In the genomic region with DNA sequence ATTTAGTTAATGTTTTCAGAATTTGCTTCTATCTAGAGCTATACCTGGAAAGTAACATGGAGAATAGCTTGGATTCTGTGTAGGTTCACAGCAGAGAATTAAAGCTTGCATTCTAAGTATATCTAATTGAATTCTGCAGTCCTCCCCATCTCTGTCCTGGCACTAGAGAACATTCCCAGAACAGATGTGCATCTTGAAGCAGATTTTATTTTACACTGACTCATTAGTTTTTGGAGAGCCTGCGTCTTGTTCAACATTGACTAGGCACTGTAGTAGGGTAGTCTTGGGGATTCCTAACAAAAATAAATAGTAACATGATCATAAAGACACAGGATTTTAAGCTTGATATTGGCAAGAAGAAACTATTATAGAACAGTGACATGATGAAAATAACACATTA, we compare ENCODE assay signal across 26 cellular contexts. TPM values are rescaled to one million over a fixed set of nuclear protein-coding genes. Genes with fewer than 3 reads are reported as not detected.
DNase-seq lines count a peak whose midpoint lies in the region; ATAC-seq and TF ChIP-seq lines count a peak whose summit lies in the region.
"Had no signal": no experiment of that assay in that cellular context is flagged by ENCODE, and none has a peak within 500 bp of the region (broad histone marks: within the 10 kb centered on the region; RNA-seq: fewer than 3 reads in every experiment).

No MANE protein-coding gene starts in this region.

- no peaks in the 10 kb centered on the region; the same call in 1 of the 2 replicates for H3K36me3 ChIP-seq in Caco-2 (ENCODE audit: control insufficient read depth, insufficient read depth, low read length)

- H3K27me3 ChIP-seq in Caco-2 (replicated peaks; ENCODE audit: control insufficient read depth, insufficient read depth, low read length): no peaks in the 10 kb centered on the region
- H3K27me3 ChIP-seq: foreskin keratinocyte, right lobe of liver, suprapubic skin, upper lobe of right lung had no signal

- POLR2A ChIA-PET in Caco-2 (lab: Charles Lee): no interaction called here

- ATAC-seq in T-helper 17 cell (no peak), HG03565 (IDR thresholded peaks at IDR 0.05; ENCODE audit: unreplicated experiment) (no peak), GM21619 (IDR thresholded peaks at IDR 0.05; ENCODE audit: unreplicated experiment) (no peak)
- ATAC-seq: activated CD8-positive, alpha-beta T cell treated with anti-CD3 and anti-CD28 coated beads, Interleukin-2, amount 10 ng/mL, durations not matched to agents 7 days and 5 days; foreskin keratinocyte; right lobe of liver; stimulated activated memory B cell treated with anti-CD40 and anti-IgM and Interleukin-4, amounts not matched to agents 10 μg/mL and 1 μg/mL and 100 μg/mL, for 72 hours; upper lobe of right lung had no signal

- no TSS peak for BruUV-seq in Caco-2 (replicated peaks; lab: Mats Ljungman, UMichigan)

- H3K27me3 Mint-ChIP-seq in T-helper 17 cell (no peaks in the 10 kb centered on the region), Caco-2 (ENCODE audit: insufficient read depth, unreplicated experiment) (no peaks in the 10 kb centered on the region)
- H3K27me3 Mint-ChIP-seq: activated naive CD8-positive, alpha-beta T cell; B cell; CD8-positive, alpha-beta memory T cell; progenitor cell of endocrine pancreas; stimulated activated memory B cell treated with anti-CD40 and anti-IgM and Interleukin-4, amounts not matched to agents 10 μg/mL and 1 μg/mL and 100 μg/mL, for 72 hours had no signal

- H3K9me3 Mint-ChIP-seq in Caco-2 (ENCODE audit: unreplicated experiment): no peaks in the 10 kb centered on the region
- H3K9me3 Mint-ChIP-seq: CD8-positive, alpha-beta memory T cell; stimulated activated memory B cell treated with anti-CD40 and anti-IgM and Interleukin-4, amounts not matched to agents 10 μg/mL and 1 μg/mL and 100 μg/mL, for 72 hours; T-helper 2 cell treated with Interferon-gamma antibody and Interleukin-4, amounts not matched to agents 5 μg/mL and 100 μg/mL, for 36 hours had no signal

- H3K4me3 ChIP-seq in fibroblast of villous mesenchyme (ENCODE audit: low read depth, low read length) (no peak overlapping the region), Caco-2 (ENCODE audit: low read depth, low read length) (no peak overlapping the region)
- H3K4me3 ChIP-seq: right lobe of liver, suprapubic skin, upper lobe of right lung had no signal

- peak; percentile 15 for DNase-seq in GM04503 (ENCODE audit: low read depth)
- DNase-seq in T-helper 17 cell: no peak
- DNase-seq in fibroblast of villous mesenchyme (ENCODE audit: low read depth): peak; percentile 32
- no peak for DNase-seq in Caco-2
- DNase-seq in dedifferentiated amniotic fluid mesenchymal stem cell (ENCODE audit: extremely low spot score): no peak
- DNase-seq: activated CD8-positive, alpha-beta T cell treated with anti-CD3 and anti-CD28 coated beads, Interleukin-2, amount 10 ng/mL, durations not matched to agents 7 days and 5 days; caudate nucleus; CD8-positive, alpha-beta memory T cell; dermis blood vessel endothelial cell; foreskin keratinocyte; GDM1; Karpas-422; MV-4-11; NCI-H146; right lobe of liver; stimulated activated CD4-positive, alpha-beta T cell treated with anti-CD3 and anti-CD28 coated beads, Interleukin-12 subunit alpha, Interleukin-12 subunit beta, amount 100 ng/mL, for 4 hours; stimulated activated CD4-positive, alpha-beta T cell treated with anti-CD3 and anti-CD28 coated beads, Interleukin-4, amount 100 ng/mL, for 1 hour; upper lobe of right lung had no signal

- intact Hi-C loops in Caco-2 (cut with micrococcal nuclease; ENCODE audit: unreplicated experiment): no loop called here

- H3K4me1 Mint-ChIP-seq in T-helper 17 cell (peaks cover 7% of the 10 kb centered on the region), Caco-2 (ENCODE audit: low read depth, unreplicated experiment) (no peaks in the 10 kb centered on the region)
- H3K4me1 Mint-ChIP-seq: B cell; stimulated activated memory B cell treated with anti-CD40 and anti-IgM and Interleukin-4, amounts not matched to agents 10 μg/mL and 1 μg/mL and 100 μg/mL, for 72 hours had no signal

- H3K27ac Mint-ChIP-seq in T-helper 17 cell: peak overlapping the region; percentile 27
- H3K27ac Mint-ChIP-seq in Caco-2 (ENCODE audit: unreplicated experiment): no peak overlapping the region
- H3K27ac Mint-ChIP-seq: activated CD8-positive, alpha-beta T cell treated with anti-CD3 and anti-CD28 coated beads, Interleukin-2, amount 10 ng/mL, durations not matched to agents 7 days and 5 days; activated naive CD8-positive, alpha-beta T cell; B cell; progenitor cell of endocrine pancreas; stimulated activated memory B cell treated with anti-CD40 and anti-IgM and Interleukin-4, amounts not matched to agents 10 μg/mL and 1 μg/mL and 100 μg/mL, for 72 hours; T-helper 2 cell treated with Interferon-gamma antibody and Interleukin-4, amounts not matched to agents 5 μg/mL and 100 μg/mL, for 36 hours had no signal

- CTCF ChIA-PET in Caco-2 (lab: Charles Lee): no interaction called here

- TF ChIP-seq CTCF in fibroblast of villous mesenchyme (IDR thresholded peaks at IDR 0.05; ENCODE audit: insufficient read depth, low read depth, low read length) (no peak), Caco-2 (IDR thresholded peaks at IDR 0.05; ENCODE audit: insufficient read depth in 1 of 2, low read depth in 1 of 2, low read length in 1 of 2, severe bottlenecking in 1 of 2, unreplicated experiment in 1 of 2) (no peak)

- H3K9me3 ChIP-seq in T-helper 17 cell (ENCODE audit: control insufficient read depth, low read length, poor library complexity, severe bottlenecking) (no peaks in the 10 kb centered on the region), Caco-2 (no peaks in the 10 kb centered on the region)
- H3K9me3 ChIP-seq: right lobe of liver, suprapubic skin, upper lobe of right lung had no signal

- H3K4me3 Mint-ChIP-seq in T-helper 17 cell: no peak overlapping the region
- H3K4me3 Mint-ChIP-seq in Caco-2 (ENCODE audit: unreplicated experiment): no peak overlapping the region
- H3K4me3 Mint-ChIP-seq: activated CD8-positive, alpha-beta T cell treated with anti-CD3 and anti-CD28 coated beads, Interleukin-2, amount 10 ng/mL, durations not matched to agents 7 days and 5 days; activated naive CD8-positive, alpha-beta T cell; B cell; CD8-positive, alpha-beta memory T cell; stimulated activated memory B cell treated with anti-CD40 and anti-IgM and Interleukin-4, amounts not matched to agents 10 μg/mL and 1 μg/mL and 100 μg/mL, for 72 hours; T-helper 2 cell treated with Interferon-gamma antibody and Interleukin-4, amounts not matched to agents 5 μg/mL and 100 μg/mL, for 36 hours had no signal

- peaks cover 17% of the 10 kb centered on the region for H3K36me3 Mint-ChIP-seq in T-helper 17 cell (ENCODE audit: low read depth)
- peaks cover 37% of the 10 kb centered on the region for H3K36me3 Mint-ChIP-seq in Caco-2 (ENCODE audit: insufficient read depth, unreplicated experiment)

- H3K4me1 ChIP-seq in Caco-2: no peaks in the 10 kb centered on the region
- H3K4me1 ChIP-seq: foreskin keratinocyte, right lobe of liver, upper lobe of right lung had no signal

RNA-seq across cellular contexts. Expression of a gene that starts 36.2 kb away (rescaled TPM):
- total RNA-seq in T-helper 17 cell (1 to 10 TPM; 2.7 to 3.1 TPM), fibroblast of villous mesenchyme (17.7 and 32.8 TPM in 2 replicates), Caco-2 (2022) (9.5 and 10.4 TPM in 2 replicates)

RNA-seq across cellular contexts. Expression of a gene that starts 45.9 kb away (rescaled TPM):
- total RNA-seq in T-helper 17 cell: 100 to 1,000 TPM; 131 to 142 TPM
- total RNA-seq in fibroblast of villous mesenchyme: 58.6 and 85.1 TPM in 2 replicates
- total RNA-seq in Caco-2 (2022): 57.6 and 62.3 TPM in 2 replicates

Comparison
In these comparisons a context has a peak if more than half of its experiments do, and no peak if none do; other contexts are left out.
1. DNase-seq: peak in GM04503 (single experiment) and fibroblast of villous mesenchyme (single experiment); none in T-helper 17 cell (0 of 3), Caco-2 (0 of 2) and dedifferentiated amniotic fluid mesenchymal stem cell (single experiment).